Comparison of ENCODE assay signal across 18 cellular contexts in the genomic region with DNA sequence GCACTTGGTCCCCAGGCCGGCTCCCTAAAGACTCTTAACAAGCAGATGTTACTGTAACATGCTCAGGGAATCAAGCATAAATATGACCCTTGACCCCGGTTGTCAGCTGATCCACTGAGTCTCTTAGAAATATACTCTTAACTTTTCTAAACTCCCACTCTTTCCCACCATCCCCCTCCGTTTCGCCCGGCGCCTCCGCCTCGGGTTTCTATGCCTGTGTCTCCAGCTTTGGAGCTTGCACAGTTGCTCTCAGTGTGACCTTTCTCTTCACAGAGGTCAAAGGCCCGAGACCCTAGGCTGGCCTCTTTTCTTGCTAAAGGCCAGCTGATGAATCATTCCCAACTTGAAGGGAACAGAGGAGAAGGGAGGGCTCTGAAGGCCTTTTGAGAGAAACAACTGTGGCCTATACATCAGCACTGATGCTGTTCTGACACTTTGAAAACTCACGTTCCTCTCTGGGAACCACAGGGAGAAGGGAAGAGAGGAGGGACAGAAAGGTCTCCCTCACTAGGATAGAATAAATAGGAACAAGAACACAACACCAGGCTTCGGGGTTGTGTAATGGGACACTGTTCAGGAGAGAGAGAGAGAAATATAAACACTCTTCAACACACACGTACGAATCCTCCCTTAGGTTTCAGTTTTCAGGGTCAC.
DNase-seq lines count a peak whose midpoint lies in the region; ATAC-seq, FAIRE-seq and TF ChIP-seq lines count a peak whose summit lies in the region.
"Had no signal": no experiment of that assay in that cellular context is flagged by ENCODE, and none has a peak within 500 bp of the region (broad histone marks: within the 10 kb centered on the region; RNA-seq: fewer than 3 reads in every experiment).

No MANE protein-coding gene starts in this region.

- intact Hi-C loops in GM12878 (cut with micrococcal nuclease; ENCODE audit: unreplicated experiment), result loop anchor here (1.0 to 5.0 kb wide), 3 partner anchors 496 to 589 kb away; no protein-coding TSS in a partner anchor
- intact Hi-C loops in left ventricle myocardium superior (cut with micrococcal nuclease), result no loop called here

- TF ChIP-seq RAD21 in GM12878 (IDR thresholded peaks at IDR 0.05; ENCODE audit: insufficient read depth, low read depth, low read length), result no peak

- H3K4me2 ChIP-seq in GM12878 (ENCODE audit: control insufficient read depth, insufficient read depth), result peak overlapping the region; percentile 63

- H4K20me1 ChIP-seq in GM12878 (ENCODE audit: control insufficient read depth, insufficient read depth), result no peaks in the 10 kb centered on the region

- H3K36me3 ChIP-seq in GM12878 (ENCODE audit: control insufficient read depth in 2 of 2, insufficient read depth in 2 of 2, low read length in 1 of 2) (no peaks in the 10 kb centered on the region), stomach smooth muscle (ENCODE audit: control insufficient read depth in 2 of 2, insufficient read depth in 2 of 2, low read length in 2 of 2) (no peaks in the 10 kb centered on the region)

- SMC1A ChIA-PET in GM12878 (lab: Charles Lee; ENCODE audit: uncharacterized antibody, unreplicated experiment), result interaction anchor here (0.9 to 1.7 kb wide), 9 partner anchors 9 to 586 kb away, joined by 3 to 8 read pairs (median 3); no protein-coding TSS in a partner anchor

- FAIRE-seq in GM12878 (lab: Jason Lieb, UNC), result no peak
- FAIRE-seq: endothelial cell of umbilical vein, HTR-8/SVneo had no signal

- H3K27me3 ChIP-seq in GM12878 (replicated peaks in 1 of 2; ENCODE audit: control insufficient read depth in 2 of 2, insufficient read depth in 2 of 2, low read length in 1 of 2) (no peaks in the 10 kb centered on the region), stomach smooth muscle (ENCODE audit: control insufficient read depth in 1 of 2, insufficient read depth in 2 of 2, low read length in 2 of 2) (no peaks in the 10 kb centered on the region)

- CTCF ChIA-PET in GM12878 (lab: Yijun Ruan, JAX), result interaction anchor here (0.6 to 1.7 kb wide), 3 partner anchors 14 to 18 kb away, joined by 3 to 4 read pairs (median 4); no protein-coding TSS in a partner anchor

- no peaks in the 10 kb centered on the region for H3K9me3 ChIP-seq in GM12878 (replicated peaks; ENCODE audit: control insufficient read depth, insufficient read depth, low read length)
- no peaks in the 10 kb centered on the region for H3K9me3 ChIP-seq in stomach smooth muscle (ENCODE audit: control insufficient read depth in 2 of 2, low read length in 2 of 2)

- TF ChIP-seq EP300 in GM12878 (IDR thresholded peaks at IDR 0.05; ENCODE audit: borderline replicate concordance in 1 of 2, control insufficient read depth in 1 of 2, low read depth in 2 of 2, low read length in 2 of 2), result no peak

- ATAC-seq in GM12878, result peak; percentile 58
- ATAC-seq in left ventricle myocardium superior, result peak; percentile 72
- no peak for ATAC-seq in HG02678 (IDR thresholded peaks at IDR 0.05; ENCODE audit: unreplicated experiment)
- ATAC-seq: activated CD8-positive, alpha-beta T cell treated with anti-CD3 and anti-CD28 coated beads for 36 hours; activated naive CD8-positive, alpha-beta T cell treated with anti-CD3 and anti-CD28 coated beads, Interleukin-2, amount 50 U/mL, for 24 hours; T-helper 17 cell had no signal

- in situ Hi-C loops in GM12878 (cut with MboI) (no loop called here), G401 (cut with HindIII; ENCODE audit: low sequenced_read_pairs) (no loop called here)

- POLR2A ChIA-PET in GM12878 (lab: Charles Lee), result no interaction called here

- no peak for TF ChIP-seq CTCF in GM12878 (IDR thresholded peaks at IDR 0.05 in 2 of 3, conservative IDR thresholded peaks at IDR 0.05 in 1 of 3; ENCODE audit: control insufficient read depth in 2 of 3, extremely low read depth in 1 of 3, insufficient read depth in 1 of 3, low read depth in 3 of 3, low read length in 3 of 3)

- peak overlapping the region; percentile 71 for H2AFZ ChIP-seq in GM12878 (ENCODE audit: control insufficient read depth, low read depth, low read length)

- H3K9ac ChIP-seq in GM12878 (ENCODE audit: control insufficient read depth, insufficient read depth, low read length) (peak overlapping the region; percentile 8; the same call in 1 of the 2 replicates), stomach smooth muscle (ENCODE audit: low read length in 2 of 2) (no peak overlapping the region)

- RAD21 ChIA-PET in GM12878 (lab: Charles Lee; ENCODE audit: unreplicated experiment), result interaction anchor here (0.7 to 1.7 kb wide), 6 partner anchors 18 to 586 kb away, joined by 3 to 7 read pairs (median 4); no protein-coding TSS in a partner anchor

- peak overlapping the region; percentile 51 for H3K27ac ChIP-seq in GM12878 (ENCODE audit: control insufficient read depth, insufficient read depth)
- no peak overlapping the region for H3K27ac ChIP-seq in stomach smooth muscle (ENCODE audit: low read length)

- H3K79me2 ChIP-seq in GM12878 (ENCODE audit: control insufficient read depth, insufficient read depth, low read length), result no peaks in the 10 kb centered on the region

- WGBS in GM12878 (ENCODE audit: insufficient coverage, insufficient replicate concordance, low lambda C conversion rate, missing lambda C conversion rate), result 55% methylated on average over 13 of the region's 13 CpGs

- DNase-seq in NCI-H2107 treated with DMSO at 0.1 percent for 48 hours (lab: John Stamatoyannopoulos, UW; ENCODE audit: unreplicated experiment) (peak; percentile 84), NCI-H2107 (lab: John Stamatoyannopoulos, UW) (no peak), GM12878 (ENCODE audit: low read depth, low spot score) (no peak), left ventricle myocardium superior (peak; percentile 59), DMS114 treated with DMSO at 0.1 percent for 48 hours (lab: John Stamatoyannopoulos, UW; ENCODE audit: unreplicated experiment) (no peak), G401 (ENCODE audit: low spot score) (no peak)
- DNase-seq: activated CD8-positive, alpha-beta T cell treated with anti-CD3 and anti-CD28 coated beads for 36 hours; activated naive CD8-positive, alpha-beta T cell treated with anti-CD3 and anti-CD28 coated beads, Interleukin-2, amount 50 U/mL, for 24 hours; DMS 273 treated with DMSO at 0.1 percent for 48 hours; islet precursor cell; NCI-H1694 treated with DMSO at 0.1 percent for 48 hours; stimulated activated CD4-positive, alpha-beta T cell treated with anti-CD3 and anti-CD28 coated beads, Interleukin-2, amount 100 ng/mL, for 24 hours; stimulated activated naive CD4-positive, alpha-beta T cell treated with Interleukin-2 at 50 U/mL for 16 hours; T-helper 17 cell had no signal

- no TSS peak for BruUV-seq in GM12878 (replicated peaks; lab: Mats Ljungman, UMichigan)

- H3K4me3 ChIP-seq in GM12878 (no peak overlapping the region), stomach smooth muscle (ENCODE audit: low read length in 2 of 2) (peak overlapping the region; percentile 14 to 15)

- TF ChIP-seq POLR2A in GM12878 (IDR thresholded peaks at IDR 0.05; ENCODE audit: low read depth, low read length), result no peak

- H3K4me1 ChIP-seq in GM12878 (ENCODE audit: control insufficient read depth, insufficient read depth, low read length) (peaks cover 7% of the 10 kb centered on the region; the same call in 1 of the 2 replicates), stomach smooth muscle (ENCODE audit: control insufficient read depth, insufficient read depth, low read length) (no peaks in the 10 kb centered on the region)

TF ChIP-seq in GM12878, 131 proteins besides CTCF, POLR2A, EP300 and RAD21:
- TF ChIP-seq NR2F1 (conservative IDR thresholded peaks at IDR 0.05) (peak; percentile 86), NR2C1 (IDR thresholded peaks at IDR 0.05) (peak; percentile 72), SP1 (IDR thresholded peaks at IDR 0.05; ENCODE audit: low read depth, low read length) (no peak), NBN (IDR thresholded peaks at IDR 0.05) (no peak), DPF2 (IDR thresholded peaks at IDR 0.05) (0 out of 2 replicates have a peak, but pooled peaks have one; percentile 8)
- TF ChIP-seq, protein P1, sequence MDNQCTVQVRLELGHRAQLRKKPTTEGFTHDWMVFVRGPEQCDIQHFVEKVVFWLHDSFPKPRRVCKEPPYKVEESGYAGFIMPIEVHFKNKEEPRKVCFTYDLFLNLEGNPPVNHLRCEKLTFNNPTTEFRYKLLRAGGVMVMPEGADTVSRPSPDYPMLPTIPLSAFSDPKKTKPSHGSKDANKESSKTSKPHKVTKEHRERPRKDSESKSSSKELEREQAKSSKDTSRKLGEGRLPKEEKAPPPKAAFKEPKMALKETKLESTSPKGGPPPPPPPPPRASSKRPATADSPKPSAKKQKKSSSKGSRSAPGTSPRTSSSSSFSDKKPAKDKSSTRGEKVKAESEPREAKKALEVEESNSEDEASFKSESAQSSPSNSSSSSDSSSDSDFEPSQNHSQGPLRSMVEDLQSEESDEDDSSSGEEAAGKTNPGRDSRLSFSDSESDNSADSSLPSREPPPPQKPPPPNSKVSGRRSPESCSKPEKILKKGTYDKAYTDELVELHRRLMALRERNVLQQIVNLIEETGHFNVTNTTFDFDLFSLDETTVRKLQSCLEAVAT (IDR thresholded peaks at IDR 0.05), result 0 out of 2 replicates have a peak, but pooled peaks have one; percentile 14
- TF ChIP-seq, protein P2, sequence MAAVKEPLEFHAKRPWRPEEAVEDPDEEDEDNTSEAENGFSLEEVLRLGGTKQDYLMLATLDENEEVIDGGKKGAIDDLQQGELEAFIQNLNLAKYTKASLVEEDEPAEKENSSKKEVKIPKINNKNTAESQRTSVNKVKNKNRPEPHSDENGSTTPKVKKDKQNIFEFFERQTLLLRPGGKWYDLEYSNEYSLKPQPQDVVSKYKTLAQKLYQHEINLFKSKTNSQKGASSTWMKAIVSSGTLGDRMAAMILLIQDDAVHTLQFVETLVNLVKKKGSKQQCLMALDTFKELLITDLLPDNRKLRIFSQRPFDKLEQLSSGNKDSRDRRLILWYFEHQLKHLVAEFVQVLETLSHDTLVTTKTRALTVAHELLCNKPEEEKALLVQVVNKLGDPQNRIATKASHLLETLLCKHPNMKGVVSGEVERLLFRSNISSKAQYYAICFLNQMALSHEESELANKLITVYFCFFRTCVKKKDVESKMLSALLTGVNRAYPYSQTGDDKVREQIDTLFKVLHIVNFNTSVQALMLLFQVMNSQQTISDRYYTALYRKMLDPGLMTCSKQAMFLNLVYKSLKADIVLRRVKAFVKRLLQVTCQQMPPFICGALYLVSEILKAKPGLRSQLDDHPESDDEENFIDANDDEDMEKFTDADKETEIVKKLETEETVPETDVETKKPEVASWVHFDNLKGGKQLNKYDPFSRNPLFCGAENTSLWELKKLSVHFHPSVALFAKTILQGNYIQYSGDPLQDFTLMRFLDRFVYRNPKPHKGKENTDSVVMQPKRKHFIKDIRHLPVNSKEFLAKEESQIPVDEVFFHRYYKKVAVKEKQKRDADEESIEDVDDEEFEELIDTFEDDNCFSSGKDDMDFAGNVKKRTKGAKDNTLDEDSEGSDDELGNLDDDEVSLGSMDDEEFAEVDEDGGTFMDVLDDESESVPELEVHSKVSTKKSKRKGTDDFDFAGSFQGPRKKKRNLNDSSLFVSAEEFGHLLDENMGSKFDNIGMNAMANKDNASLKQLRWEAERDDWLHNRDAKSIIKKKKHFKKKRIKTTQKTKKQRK (IDR thresholded peaks at IDR 0.05; ENCODE audit: low read depth, low read length), result no peak

Comparison
In these comparisons a context has a peak if more than half of its experiments do, and no peak if none do; other contexts are left out.
1. DNase-seq: peak in NCI-H2107 treated with DMSO at 0.1 percent for 48 hours (single experiment) and left ventricle myocardium superior (single experiment); none in NCI-H2107 (single experiment), GM12878 (single experiment), DMS114 treated with DMSO at 0.1 percent for 48 hours (single experiment) and G401 (single experiment).